ENCODE assay signal across 17 cellular contexts in the genomic region with DNA sequence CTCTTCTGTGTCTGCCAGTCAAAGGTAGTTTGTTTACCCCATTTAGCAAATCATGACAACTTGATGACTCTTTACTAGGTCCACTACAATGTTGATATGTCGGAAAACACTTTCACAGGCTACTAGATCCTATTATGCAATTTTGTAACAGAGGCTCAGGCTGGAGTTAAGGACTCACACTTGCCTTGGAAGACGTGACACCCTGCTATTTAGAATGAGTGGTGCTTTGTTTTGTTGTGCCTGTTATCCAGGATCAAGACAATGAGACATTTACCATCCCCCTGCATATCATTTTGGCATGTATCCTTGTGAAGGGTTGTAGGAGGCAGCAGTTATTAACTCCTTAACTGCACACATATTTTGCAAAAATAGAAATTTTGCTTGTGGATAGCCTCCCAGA.
"Had no signal": no experiment of that assay in that cellular context is flagged by ENCODE, and none has a peak within 500 bp of the region (broad histone marks: within the 10 kb centered on the region; RNA-seq: fewer than 3 reads in every experiment).

No MANE protein-coding gene starts in this region.

- H3K36me3 ChIP-seq: sigmoid colon, stomach, thyroid gland, uterus had no signal

- H3K4me1 Mint-ChIP-seq: central memory CD8-positive, alpha-beta T cell had no signal

- H3K27me3 Mint-ChIP-seq: central memory CD8-positive, alpha-beta T cell; natural killer cell treated with Interleukin-12 subunit alpha and Interleukin-12 subunit beta and Interleukin-15 and Interleukin-18, amount 100 ng/mL, for 72 hours had no signal

- DNase-seq: activated CD4-positive, CD25-positive, alpha-beta regulatory T cell treated with anti-CD3 and anti-CD28 coated beads, Interleukin-2, amount 50 U/mL, for 72 hours; activated T-cell treated with anti-CD3 and anti-CD28 coated beads, Interleukin-2, amount 50 U/mL, for 24 hours; body of pancreas; effector memory CD4-positive, alpha-beta T cell; foreskin melanocyte; islet precursor cell; occipital lobe; psoas muscle; sigmoid colon; stimulated activated CD4-positive, alpha-beta T cell treated with anti-CD3 and anti-CD28 coated beads, Interleukin-1b, Interleukin-23, amount 100 ng/mL, for 48 hours; stomach; thyroid gland; uterus had no signal

- H3K27me3 ChIP-seq: body of pancreas, sigmoid colon, stomach, thyroid gland, uterus had no signal

- H3K9me3 ChIP-seq: body of pancreas, psoas muscle, sigmoid colon, stomach, thyroid gland, uterus had no signal

- H3K27ac Mint-ChIP-seq: activated naive CD4-positive, alpha-beta T cell treated with anti-CD3 and anti-CD28 coated beads, Interleukin-2, amount 50 U/mL, for 72 hours; activated T-cell treated with anti-CD3 and anti-CD28 coated beads, Interleukin-2, amount 50 U/mL, for 24 hours; natural killer cell treated with Interleukin-12 subunit alpha and Interleukin-12 subunit beta and Interleukin-15 and Interleukin-18, amount 100 ng/mL, for 72 hours had no signal

- H3K36me3 Mint-ChIP-seq: activated naive CD4-positive, alpha-beta T cell treated with anti-CD3 and anti-CD28 coated beads, Interleukin-2, amount 50 U/mL, for 72 hours had no signal

- ATAC-seq: activated naive CD4-positive, alpha-beta T cell treated with anti-CD3 and anti-CD28 coated beads, Interleukin-2, amount 50 U/mL, for 72 hours; body of pancreas; left lobe of liver; natural killer cell treated with Interleukin-12 subunit alpha and Interleukin-12 subunit beta and Interleukin-15 and Interleukin-18, amount 100 ng/mL, for 72 hours had no signal

- H3K4me1 ChIP-seq: psoas muscle, stomach, thyroid gland, uterus had no signal

- H3K4me3 ChIP-seq: body of pancreas, psoas muscle, sigmoid colon, stomach, thyroid gland, uterus had no signal

- H3K27ac ChIP-seq: psoas muscle, sigmoid colon, stomach, thyroid gland, uterus had no signal

- H3K4me3 Mint-ChIP-seq: activated T-cell treated with anti-CD3 and anti-CD28 coated beads, Interleukin-2, amount 50 U/mL, for 24 hours; central memory CD8-positive, alpha-beta T cell; natural killer cell treated with Interleukin-12 subunit alpha and Interleukin-12 subunit beta and Interleukin-15 and Interleukin-18, amount 100 ng/mL, for 72 hours had no signal

- H3K9me3 Mint-ChIP-seq: activated T-cell treated with anti-CD3 and anti-CD28 coated beads, Interleukin-2, amount 50 U/mL, for 24 hours had no signal
